ENCODE assay signal across 15 cellular contexts in the genomic region with DNA sequence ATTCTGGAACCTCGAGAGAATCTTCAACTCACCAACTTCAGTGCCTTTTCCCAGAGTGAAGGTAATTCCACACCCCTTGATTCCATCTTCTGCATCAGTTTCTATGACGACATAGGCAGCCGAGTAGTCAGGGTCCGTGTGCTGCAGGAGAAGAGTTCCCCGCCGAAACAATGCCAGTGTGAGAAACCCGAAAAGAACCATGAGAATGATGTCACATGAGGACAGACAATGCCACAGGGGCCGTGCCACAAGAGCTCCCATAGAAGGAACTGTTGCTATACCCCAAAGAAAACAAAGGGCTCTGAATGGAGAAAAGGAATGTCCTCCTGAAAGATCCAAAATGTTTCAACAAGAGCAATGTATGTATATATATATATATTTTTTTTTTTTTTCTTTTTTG. TPM values are rescaled to one million over a fixed set of nuclear protein-coding genes. Genes with fewer than 3 reads are reported as not detected.
DNase-seq lines count a peak whose midpoint lies in the region; ATAC-seq and TF ChIP-seq lines count a peak whose summit lies in the region.
"Had no signal": no experiment of that assay in that cellular context is flagged by ENCODE, and none has a peak within 500 bp of the region (broad histone marks: within the 10 kb centered on the region; RNA-seq: fewer than 3 reads in every experiment).

No MANE protein-coding gene starts in this region.

- no peaks in the 10 kb centered on the region for H3K9me3 ChIP-seq in T-helper 17 cell (ENCODE audit: control insufficient read depth, low read length, poor library complexity, severe bottlenecking)
- H3K9me3 ChIP-seq: Peyer's patch had no signal

- peaks cover 9% of the 10 kb centered on the region for H3K36me3 Mint-ChIP-seq in T-helper 17 cell (ENCODE audit: low read depth)
- peaks cover 10% of the 10 kb centered on the region for H3K36me3 Mint-ChIP-seq in osteocyte (ENCODE audit: unreplicated experiment)
- peaks cover 50% of the 10 kb centered on the region for H3K36me3 Mint-ChIP-seq in T-helper 2 cell treated with Interferon-gamma antibody and Interleukin-4, amounts not matched to agents 5 μg/mL and 100 μg/mL, for 36 hours (ENCODE audit: low read depth)

- no peak for ATAC-seq in T-helper 17 cell

- peak overlapping the region; percentile 56 for H3K27ac Mint-ChIP-seq in T-helper 17 cell
- no peak overlapping the region for H3K27ac Mint-ChIP-seq in osteocyte (ENCODE audit: unreplicated experiment)
- no peak overlapping the region for H3K27ac Mint-ChIP-seq in T-helper 2 cell treated with Interferon-gamma antibody and Interleukin-4, amounts not matched to agents 5 μg/mL and 100 μg/mL, for 36 hours

- no peak for TF ChIP-seq CTCF in osteocyte (IDR thresholded peaks at IDR 0.05)

- no peaks in the 10 kb centered on the region for H3K9me3 Mint-ChIP-seq in osteocyte (ENCODE audit: unreplicated experiment)
- no peaks in the 10 kb centered on the region for H3K9me3 Mint-ChIP-seq in T-helper 2 cell treated with Interferon-gamma antibody and Interleukin-4, amounts not matched to agents 5 μg/mL and 100 μg/mL, for 36 hours

- H3K4me1 Mint-ChIP-seq in T-helper 17 cell (peaks cover 22% of the 10 kb centered on the region), osteocyte (ENCODE audit: unreplicated experiment) (peaks cover 20% of the 10 kb centered on the region)
- H3K4me1 Mint-ChIP-seq in T-helper 2 cell treated with Interferon-gamma antibody and Interleukin-4, amounts not matched to agents 5 μg/mL and 100 μg/mL, for 36 hours (ENCODE audit: low read depth): peaks cover 39% of the 10 kb centered on the region

- DNase-seq in T-helper 17 cell (no peak), astrocyte of the hippocampus (ENCODE audit: low read depth, low spot score) (peak; percentile 22), globus pallidus (ENCODE audit: low spot score) (peak; percentile 60), osteocyte (ENCODE audit: extremely low spot score, unreplicated experiment) (peak; percentile 34), cerebellar nuclear complex (lab: John Stamatoyannopoulos, UW) (no peak), HuH-7 (ENCODE audit: low spot score) (no peak)
- no peak for DNase-seq in T-helper 2 cell treated with Interferon-gamma antibody and Interleukin-4, amounts not matched to agents 5 μg/mL and 100 μg/mL, for 36 hours (ENCODE audit: low spot score)
- DNase-seq: DMS 273 treated with DMSO at 0.1 percent for 48 hours, KG1, NCI-H1092, NCI-H1694, NCI-H446 treated with DMSO at 0.1 percent for 48 hours, NCI-H82, Peyer's patch, SHP77 treated with DMSO at 0.1 percent for 48 hours had no signal

- H3K4me3 Mint-ChIP-seq in T-helper 17 cell (no peak overlapping the region), osteocyte (ENCODE audit: unreplicated experiment) (no peak overlapping the region)
- H3K4me3 Mint-ChIP-seq in T-helper 2 cell treated with Interferon-gamma antibody and Interleukin-4, amounts not matched to agents 5 μg/mL and 100 μg/mL, for 36 hours: no peak overlapping the region

- H3K27me3 Mint-ChIP-seq in T-helper 17 cell: no peaks in the 10 kb centered on the region
- H3K27me3 Mint-ChIP-seq in osteocyte (ENCODE audit: unreplicated experiment): no peaks in the 10 kb centered on the region
- H3K27me3 Mint-ChIP-seq in T-helper 2 cell treated with Interferon-gamma antibody and Interleukin-4, amounts not matched to agents 5 μg/mL and 100 μg/mL, for 36 hours (ENCODE audit: low read depth): no peaks in the 10 kb centered on the region

RNA-seq across cellular contexts. Expression of gene ENOSF1, which starts 6.0 kb away (rescaled TPM):
- total RNA-seq in T-helper 17 cell (10 to 100 TPM; 57.4 to 69.3 TPM), osteocyte (22.3 and 25.0 TPM in 2 replicates)

RNA-seq across cellular contexts. Expression of gene TYMS, which starts 49.0 kb away (rescaled TPM):
- total RNA-seq in T-helper 17 cell (1 to 10 TPM in 1 of 2 donors, under 1 TPM in 1; 0.60 to 2.5 TPM), osteocyte (31.0 and 35.7 TPM in 2 replicates)

Comparison
In these comparisons a context has a peak if more than half of its experiments do, and no peak if none do; other contexts are left out.
1. DNase-seq: peak in astrocyte of the hippocampus (single experiment), globus pallidus (single experiment) and osteocyte (single experiment); none in T-helper 17 cell (0 of 3), cerebellar nuclear complex (0 of 2), T-helper 2 cell treated with Interferon-gamma antibody and Interleukin-4, amounts not matched to agents 5 μg/mL and 100 μg/mL, for 36 hours (single experiment) and HuH-7 (single experiment).